Comparison of ENCODE assay signal across 27 cellular contexts in the genomic region with DNA sequence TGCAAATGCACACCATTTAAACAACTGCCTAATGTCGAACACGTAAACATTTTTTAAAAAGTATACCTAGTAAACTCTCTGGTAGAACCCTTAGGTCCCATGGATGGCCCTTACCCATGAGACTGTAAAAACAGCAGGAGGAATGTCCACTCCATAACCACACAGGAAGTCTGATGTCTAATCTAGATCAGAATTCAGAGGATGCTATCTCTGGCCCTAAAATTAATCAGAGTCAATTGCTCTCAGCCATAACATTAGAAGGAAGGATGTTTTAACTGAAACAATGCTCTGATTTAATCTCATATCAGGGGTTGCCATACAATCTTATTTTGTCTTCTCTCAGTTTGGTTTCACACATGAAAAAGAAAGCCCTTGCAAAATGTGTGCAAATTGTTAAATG.
"Had no signal": no experiment of that assay in that cellular context is flagged by ENCODE, and none has a peak within 500 bp of the region (broad histone marks: within the 10 kb centered on the region; RNA-seq: fewer than 3 reads in every experiment).

No MANE protein-coding gene starts in this region.

- DNase-seq: activated CD4-positive, alpha-beta memory T cell treated with anti-CD3 and anti-CD28 coated beads for 36 hours; activated CD4-positive, alpha-beta T cell treated with anti-CD3 and anti-CD28 coated beads for 36 hours; activated CD4-positive, alpha-beta T cell treated with anti-CD3 and anti-CD28 coated beads, Interleukin-2, amount 10 ng/mL, durations not matched to agents 24 days and 14 days; activated CD4-positive, CD25-positive, alpha-beta regulatory T cell; activated CD4-positive, CD25-positive, alpha-beta regulatory T cell treated with anti-CD3 and anti-CD28 coated beads, Interleukin-2, amount 50 U/mL, for 72 hours; activated CD8-positive, alpha-beta memory T cell treated with anti-CD3 and anti-CD28 coated beads, Interleukin-2, amount 50 U/mL, for 48 hours; activated gamma-delta T cell; activated naive CD4-positive, alpha-beta T cell; activated naive CD4-positive, alpha-beta T cell treated with anti-CD3 and anti-CD28 coated beads, Interleukin-2, amount 10 ng/mL, durations not matched to agents 7 days and 5 days; activated naive CD8-positive, alpha-beta T cell treated with anti-CD3 and anti-CD28 coated beads, Interleukin-2, amount 10 ng/mL, durations not matched to agents 7 days and 5 days; activated T-cell treated with anti-CD3 and anti-CD28 coated beads for 4 hours; activated T-cell treated with anti-CD3 and anti-CD28 coated beads, Interleukin-2, amount 50 U/mL, for 24 hours; activated T-cell treated with anti-CD3 and anti-CD28 coated beads, Interleukin-2, amount 50 U/mL, for 72 hours; anterior cingulate cortex; caudate nucleus; cortex of kidney; dermis blood vessel endothelial cell; effector CD4-positive, alpha-beta T cell; effector memory CD8-positive, alpha-beta T cell; erythroblast; foreskin keratinocyte; gastrocnemius medialis; glutamatergic neuron; heart left ventricle; T-helper 2 cell had no signal

- H3K9me3 ChIP-seq: esophagus muscularis mucosa, gastrocnemius medialis, heart left ventricle had no signal

- ATAC-seq: activated CD4-positive, alpha-beta T cell treated with anti-CD3 and anti-CD28 coated beads for 36 hours; activated naive CD4-positive, alpha-beta T cell treated with anti-CD3 and anti-CD28 coated beads, Interleukin-2, amount 50 U/mL, for 72 hours; activated T-cell treated with anti-CD3 and anti-CD28 coated beads, Interleukin-2, amount 50 U/mL, for 72 hours; effector memory CD8-positive, alpha-beta T cell; foreskin keratinocyte; gastrocnemius medialis; heart left ventricle had no signal

- H3K36me3 ChIP-seq: esophagus muscularis mucosa, gastrocnemius medialis, heart left ventricle had no signal

- H3K27me3 ChIP-seq: esophagus muscularis mucosa, foreskin keratinocyte, gastrocnemius medialis, heart left ventricle had no signal

- H3K4me3 ChIP-seq: esophagus muscularis mucosa, gastrocnemius medialis, heart left ventricle had no signal

- H3K4me1 ChIP-seq: esophagus muscularis mucosa, foreskin keratinocyte, gastrocnemius medialis, heart left ventricle had no signal

- H3K27ac ChIP-seq: esophagus muscularis mucosa, foreskin keratinocyte, gastrocnemius medialis, heart left ventricle had no signal
